Comparison of ENCODE assay signal across 9 cellular contexts in genomic region chr18:74806700-74807416, GRCh38.
DNase-seq lines count a peak whose midpoint lies in the region; ATAC-seq and TF ChIP-seq lines count a peak whose summit lies in the region.
"Had no signal": no experiment of that assay in that cellular context is flagged by ENCODE, and none has a peak within 500 bp of the region (broad histone marks: within the 10 kb centered on the region; RNA-seq: fewer than 3 reads in every experiment).

No MANE protein-coding gene starts in this region.

- peaks cover 0 to 1% of the 10 kb centered on the region in 2 donors for H3K36me3 ChIP-seq in lung (ENCODE audit: control insufficient read depth in 2 of 2, insufficient read depth in 2 of 2, low read length in 2 of 2)
- H3K36me3 ChIP-seq: SJCRH30 had no signal

- H3K4me1 ChIP-seq in lung (ENCODE audit: control insufficient read depth in 2 of 2, insufficient read depth in 2 of 2, low read length in 2 of 2) = peaks cover 0 to 10% of the 10 kb centered on the region in 2 donors

- no peak overlapping the region for H3K4me3 ChIP-seq in lung
- H3K4me3 ChIP-seq: SJCRH30 had no signal

- H3K27me3 ChIP-seq in lung (ENCODE audit: control insufficient read depth, insufficient read depth) = no peaks in the 10 kb centered on the region
- H3K27me3 ChIP-seq: SJCRH30 had no signal

- TF ChIP-seq CTCF in lung (IDR thresholded peaks at IDR 0.05; ENCODE audit: control extremely low read depth, extremely low read depth) = no peak

- peak overlapping the region; percentile 64 to 85 for H3K27ac ChIP-seq in lung (ENCODE audit: low read depth in 1 of 2, low read length in 1 of 2)
- H3K27ac ChIP-seq: SJCRH30 had no signal

- ATAC-seq in GM19395 (IDR thresholded peaks at IDR 0.05; ENCODE audit: unreplicated experiment) (peak; percentile 100), HG03342 (IDR thresholded peaks at IDR 0.05; ENCODE audit: unreplicated experiment) (peak; percentile 97), lung (ENCODE audit: insufficient read depth, low FRiP score) (peak; percentile 92)

- 72 to 83% methylated on average over 7 of the region's 7 CpGs for WGBS in lung, 2 donors

- no peaks in the 10 kb centered on the region for H3K9me3 ChIP-seq in lung (ENCODE audit: control insufficient read depth in 2 of 2, insufficient read depth in 1 of 2, low read length in 1 of 2)
- H3K9me3 ChIP-seq: SJCRH30 had no signal

- DNase-seq in Daoy (ENCODE audit: low read depth) = peak; percentile 73
- DNase-seq in SIG-M5 treated with dmso at 0.1 percent for 504 hours (lab: John Stamatoyannopoulos, UW; ENCODE audit: unreplicated experiment) = peak; percentile 79
- no peak for DNase-seq in lung (ENCODE audit: low spot score)
- no peak for DNase-seq in cerebellar nuclear complex (lab: John Stamatoyannopoulos, UW)
- DNase-seq in amygdala (lab: John Stamatoyannopoulos, UW) = no peak
- no peak for DNase-seq in epidermal melanocyte (ENCODE audit: insufficient read length, low spot score)

Comparison
In these comparisons a context has a peak if more than half of its experiments do, and no peak if none do; other contexts are left out.
1. DNase-seq: peak in Daoy (single experiment) and SIG-M5 treated with dmso at 0.1 percent for 504 hours (single experiment); none in lung (single experiment), cerebellar nuclear complex (0 of 2), amygdala (0 of 56) and epidermal melanocyte (single experiment).
2. Peak in every context shown above with its lines, with median percentiles within 50 percentile points of each other: ATAC-seq.